26 cellular contexts compared by ENCODE assay signal in genomic region chr5:178515776-178516561, GRCh38.
"Had no signal": no experiment of that assay in that cellular context is flagged by ENCODE, and none has a peak within 500 bp of the region (broad histone marks: within the 10 kb centered on the region; RNA-seq: fewer than 3 reads in every experiment).

No MANE protein-coding gene starts in this region.

- DNase-seq: activated CD4-positive, alpha-beta memory T cell treated with anti-CD3 and anti-CD28 coated beads, Interleukin-2, amount 10 ng/mL, durations not matched to agents 7 days and 5 days; activated CD4-positive, alpha-beta T cell treated with anti-CD3 and anti-CD28 coated beads for 36 hours; activated CD4-positive, alpha-beta T cell treated with anti-CD3 and anti-CD28 coated beads, Interleukin-2, amount 50 U/mL, for 1 hour; activated CD4-positive, CD25-positive, alpha-beta regulatory T cell; activated CD8-positive, alpha-beta memory T cell treated with anti-CD3 and anti-CD28 coated beads, Interleukin-2, amount 50 U/mL, for 4 hours; activated gamma-delta T cell treated with Interleukin-2 at 50 U/mL for 16 hours; activated naive CD4-positive, alpha-beta T cell treated with anti-CD3 and anti-CD28 coated beads, Interleukin-2, amount 10 ng/mL, durations not matched to agents 7 days and 5 days; activated naive CD8-positive, alpha-beta T cell treated with anti-CD3 and anti-CD28 coated beads for 36 hours; activated T-cell treated with anti-CD3 and anti-CD28 coated beads, Interleukin-2, amount 50 U/mL, for 72 hours; KG1; NCI-H1092; NCI-H1417; NCI-H1930; NCI-H2171; NCI-H2227 treated with DMSO at 0.1 percent for 48 hours; NCI-H446 treated with DMSO at 0.1 percent for 48 hours; NCI-H524 treated with DMSO at 0.1 percent for 48 hours; NCI-H774; OCI-M1; RPMI8226; T-helper 1 cell had no signal

- H3K27me3 Mint-ChIP-seq: activated CD4-positive, alpha-beta memory T cell treated with anti-CD3 and anti-CD28 coated beads, Interleukin-2, amount 10 ng/mL, durations not matched to agents 7 days and 5 days had no signal

- H3K27ac ChIP-seq: SK-N-MC, VCaP had no signal

- H3K4me1 Mint-ChIP-seq: activated CD4-positive, alpha-beta memory T cell treated with anti-CD3 and anti-CD28 coated beads, Interleukin-2, amount 10 ng/mL, durations not matched to agents 7 days and 5 days; activated CD4-positive, alpha-beta T cell treated with anti-CD3 and anti-CD28 coated beads for 36 hours; activated naive CD4-positive, alpha-beta T cell treated with anti-CD3 and anti-CD28 coated beads, Interleukin-2, amount 10 ng/mL, durations not matched to agents 7 days and 5 days; activated naive CD8-positive, alpha-beta T cell treated with anti-CD3 and anti-CD28 coated beads for 36 hours had no signal

- H3K4me3 ChIP-seq: SK-N-MC had no signal

- H3K36me3 Mint-ChIP-seq: activated naive CD4-positive, alpha-beta T cell treated with anti-CD3 and anti-CD28 coated beads, Interleukin-2, amount 10 ng/mL, durations not matched to agents 7 days and 5 days; activated naive CD8-positive, alpha-beta T cell treated with anti-CD3 and anti-CD28 coated beads for 36 hours had no signal

- H3K27ac Mint-ChIP-seq: activated CD4-positive, alpha-beta memory T cell treated with anti-CD3 and anti-CD28 coated beads, Interleukin-2, amount 10 ng/mL, durations not matched to agents 7 days and 5 days; activated CD4-positive, alpha-beta T cell treated with anti-CD3 and anti-CD28 coated beads for 36 hours; activated naive CD4-positive, alpha-beta T cell treated with anti-CD3 and anti-CD28 coated beads, Interleukin-2, amount 10 ng/mL, durations not matched to agents 7 days and 5 days; activated naive CD8-positive, alpha-beta T cell treated with anti-CD3 and anti-CD28 coated beads for 36 hours; activated T-cell treated with anti-CD3 and anti-CD28 coated beads, Interleukin-2, amount 50 U/mL, for 72 hours; activated T-helper 2 cell treated with anti-CD3 and anti-CD28 coated beads, Interferon-gamma antibody, Interleukin-2, Interleukin-4, amounts not matched to agents 10 μg/mL and 5 μg/mL and 100 μg/mL, durations not matched to agents 14 hours and 24 hours and 36 hours had no signal

- ATAC-seq: activated CD4-positive, alpha-beta T cell treated with anti-CD3 and anti-CD28 coated beads for 36 hours; activated T-cell treated with anti-CD3 and anti-CD28 coated beads, Interleukin-2, amount 50 U/mL, for 72 hours; Panc1; Right ventricle myocardium inferior had no signal

- H3K4me3 Mint-ChIP-seq: activated CD4-positive, alpha-beta memory T cell treated with anti-CD3 and anti-CD28 coated beads, Interleukin-2, amount 10 ng/mL, durations not matched to agents 7 days and 5 days; activated CD4-positive, alpha-beta T cell treated with anti-CD3 and anti-CD28 coated beads for 36 hours; activated naive CD4-positive, alpha-beta T cell treated with anti-CD3 and anti-CD28 coated beads, Interleukin-2, amount 10 ng/mL, durations not matched to agents 7 days and 5 days; activated naive CD8-positive, alpha-beta T cell treated with anti-CD3 and anti-CD28 coated beads for 36 hours; activated T-cell treated with anti-CD3 and anti-CD28 coated beads, Interleukin-2, amount 50 U/mL, for 72 hours had no signal

- H3K9me3 Mint-ChIP-seq: activated T-helper 2 cell treated with anti-CD3 and anti-CD28 coated beads, Interferon-gamma antibody, Interleukin-2, Interleukin-4, amounts not matched to agents 10 μg/mL and 5 μg/mL and 100 μg/mL, durations not matched to agents 14 hours and 24 hours and 36 hours had no signal
